Comparison of ENCODE assay signal across 26 cellular contexts in the genomic region with DNA sequence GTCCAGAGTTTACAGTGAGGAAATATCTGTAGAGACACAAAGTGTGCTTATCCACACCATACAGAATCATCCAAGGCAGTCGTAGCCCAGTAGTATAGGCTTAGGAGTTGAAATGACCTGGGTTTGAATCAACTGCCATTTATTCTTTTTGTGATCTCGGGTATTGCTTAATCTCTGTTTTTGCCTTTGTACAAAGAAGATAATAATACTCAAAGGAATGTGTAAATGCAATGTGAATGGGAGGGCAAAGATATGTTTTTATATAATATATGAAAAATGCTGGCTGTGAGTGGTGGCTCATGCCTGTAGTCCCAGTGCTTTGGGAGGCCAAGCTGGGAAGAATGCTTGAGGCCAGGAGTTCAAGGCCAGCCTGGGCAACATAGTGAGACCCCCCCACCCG.
"Had no signal": no experiment of that assay in that cellular context is flagged by ENCODE, and none has a peak within 500 bp of the region (broad histone marks: within the 10 kb centered on the region; RNA-seq: fewer than 3 reads in every experiment).

No MANE protein-coding gene starts in this region.

- H3K9ac ChIP-seq: parathyroid adenoma had no signal

- H3K4me3 Mint-ChIP-seq: activated CD4-positive, alpha-beta memory T cell treated with anti-CD3 and anti-CD28 coated beads, Interleukin-2, amount 10 ng/mL, durations not matched to agents 7 days and 5 days; activated CD4-positive, alpha-beta T cell treated with anti-CD3 and anti-CD28 coated beads, Interleukin-2, amount 10 ng/mL, durations not matched to agents 7 days and 5 days; activated naive CD4-positive, alpha-beta T cell treated with anti-CD3 and anti-CD28 coated beads, Interleukin-2, amount 10 ng/mL, durations not matched to agents 7 days and 5 days; activated naive CD8-positive, alpha-beta T cell treated with anti-CD3 and anti-CD28 coated beads, Interleukin-2, amount 10 ng/mL, durations not matched to agents 7 days and 5 days; activated T-cell treated with anti-CD3 and anti-CD28 coated beads, Interleukin-2, amount 50 U/mL, for 24 hours; endodermal cell; mesothelial cell of epicardium; naive thymus-derived CD8-positive, alpha-beta T cell; neural crest cell had no signal

- DNase-seq: activated CD4-positive, alpha-beta memory T cell treated with anti-CD3 and anti-CD28 coated beads, Interleukin-2, amount 10 ng/mL, durations not matched to agents 7 days and 5 days; activated CD4-positive, alpha-beta T cell treated with anti-CD3 and anti-CD28 coated beads for 1 hour; activated CD4-positive, alpha-beta T cell treated with anti-CD3 and anti-CD28 coated beads, Interleukin-2, amount 10 ng/mL, durations not matched to agents 7 days and 5 days; activated CD8-positive, alpha-beta memory T cell treated with anti-CD3 and anti-CD28 coated beads, Interleukin-2, amount 50 U/mL, for 48 hours; activated gamma-delta T cell; activated naive CD4-positive, alpha-beta T cell treated with anti-CD3 and anti-CD28 coated beads, Interleukin-2, amount 10 ng/mL, durations not matched to agents 7 days and 5 days; activated naive CD8-positive, alpha-beta T cell treated with anti-CD3 and anti-CD28 coated beads, Interleukin-2, amount 10 ng/mL, durations not matched to agents 7 days and 5 days; activated T-cell treated with anti-CD3 and anti-CD28 coated beads, Interleukin-2, amount 50 U/mL, for 24 hours; amygdala; central memory CD4-positive, alpha-beta T cell; endodermal cell; islet precursor cell; left ventricle myocardium inferior; naive thymus-derived CD8-positive, alpha-beta T cell; nucleus accumbens; stimulated activated CD4-positive, alpha-beta T cell treated with anti-CD3 and anti-CD28 coated beads, Interleukin-15, amount 100 ng/mL, for 24 hours; stimulated activated CD4-positive, alpha-beta T cell treated with anti-CD3 and anti-CD28 coated beads, Interleukin-2, amount 100 ng/mL, for 24 hours; stimulated activated naive CD4-positive, alpha-beta T cell treated with Interleukin-2 at 50 U/mL for 16 hours; T-helper 2 cell; testis; transverse colon had no signal

- H3K36me3 ChIP-seq: breast epithelium, left ventricle myocardium inferior, right atrium auricular region, transverse colon had no signal

- H3K27me3 Mint-ChIP-seq: activated CD4-positive, alpha-beta memory T cell treated with anti-CD3 and anti-CD28 coated beads, Interleukin-2, amount 10 ng/mL, durations not matched to agents 7 days and 5 days; activated CD4-positive, alpha-beta T cell treated with anti-CD3 and anti-CD28 coated beads, Interleukin-2, amount 10 ng/mL, durations not matched to agents 7 days and 5 days; activated naive CD4-positive, alpha-beta T cell treated with anti-CD3 and anti-CD28 coated beads, Interleukin-2, amount 10 ng/mL, durations not matched to agents 7 days and 5 days; activated naive CD8-positive, alpha-beta T cell treated with anti-CD3 and anti-CD28 coated beads, Interleukin-2, amount 10 ng/mL, durations not matched to agents 7 days and 5 days; activated T-cell treated with anti-CD3 and anti-CD28 coated beads, Interleukin-2, amount 50 U/mL, for 24 hours; naive thymus-derived CD8-positive, alpha-beta T cell had no signal

- H3K4me1 ChIP-seq: breast epithelium, left ventricle myocardium inferior, parathyroid adenoma, right atrium auricular region, transverse colon had no signal

- H3K4me1 Mint-ChIP-seq: activated CD4-positive, alpha-beta memory T cell treated with anti-CD3 and anti-CD28 coated beads, Interleukin-2, amount 10 ng/mL, durations not matched to agents 7 days and 5 days; activated CD4-positive, alpha-beta T cell treated with anti-CD3 and anti-CD28 coated beads, Interleukin-2, amount 10 ng/mL, durations not matched to agents 7 days and 5 days; activated naive CD4-positive, alpha-beta T cell treated with anti-CD3 and anti-CD28 coated beads, Interleukin-2, amount 10 ng/mL, durations not matched to agents 7 days and 5 days; activated naive CD8-positive, alpha-beta T cell treated with anti-CD3 and anti-CD28 coated beads, Interleukin-2, amount 10 ng/mL, durations not matched to agents 7 days and 5 days had no signal

- H3K36me3 Mint-ChIP-seq: activated naive CD4-positive, alpha-beta T cell treated with anti-CD3 and anti-CD28 coated beads, Interleukin-2, amount 10 ng/mL, durations not matched to agents 7 days and 5 days; activated naive CD8-positive, alpha-beta T cell treated with anti-CD3 and anti-CD28 coated beads, Interleukin-2, amount 10 ng/mL, durations not matched to agents 7 days and 5 days; mesothelial cell of epicardium; naive thymus-derived CD8-positive, alpha-beta T cell had no signal

- ATAC-seq: naive thymus-derived CD8-positive, alpha-beta T cell had no signal

- H3K9me3 ChIP-seq: breast epithelium, left ventricle myocardium inferior, right atrium auricular region, testis, transverse colon had no signal

- H3K27me3 ChIP-seq: breast epithelium, right atrium auricular region, testis, transverse colon had no signal

- H3K27ac Mint-ChIP-seq: activated CD4-positive, alpha-beta memory T cell treated with anti-CD3 and anti-CD28 coated beads, Interleukin-2, amount 10 ng/mL, durations not matched to agents 7 days and 5 days; activated CD4-positive, alpha-beta T cell treated with anti-CD3 and anti-CD28 coated beads, Interleukin-2, amount 10 ng/mL, durations not matched to agents 7 days and 5 days; activated naive CD4-positive, alpha-beta T cell treated with anti-CD3 and anti-CD28 coated beads, Interleukin-2, amount 10 ng/mL, durations not matched to agents 7 days and 5 days; activated naive CD8-positive, alpha-beta T cell treated with anti-CD3 and anti-CD28 coated beads, Interleukin-2, amount 10 ng/mL, durations not matched to agents 7 days and 5 days; activated T-cell treated with anti-CD3 and anti-CD28 coated beads, Interleukin-2, amount 50 U/mL, for 24 hours; endodermal cell; mesothelial cell of epicardium; naive thymus-derived CD8-positive, alpha-beta T cell had no signal

- H3K9me3 Mint-ChIP-seq: activated naive CD8-positive, alpha-beta T cell treated with anti-CD3 and anti-CD28 coated beads, Interleukin-2, amount 10 ng/mL, durations not matched to agents 7 days and 5 days; activated T-cell treated with anti-CD3 and anti-CD28 coated beads, Interleukin-2, amount 50 U/mL, for 24 hours; endodermal cell; mesothelial cell of epicardium; neural crest cell had no signal

- H3K79me2 ChIP-seq: parathyroid adenoma had no signal

- H3K4me3 ChIP-seq: breast epithelium, left ventricle myocardium inferior, right atrium auricular region, testis, transverse colon had no signal

- H2AFZ ChIP-seq: parathyroid adenoma had no signal

- H3K27ac ChIP-seq: breast epithelium, left ventricle myocardium inferior, parathyroid adenoma, right atrium auricular region, testis, transverse colon had no signal
